In genomic region chr6:148831064-148831463, GRCh38 we compare ENCODE assay signal across 11 cellular contexts.
DNase-seq lines count a peak whose midpoint lies in the region; ATAC-seq and FAIRE-seq lines count a peak whose summit lies in the region.
"Had no signal": no experiment of that assay in that cellular context is flagged by ENCODE, and none has a peak within 500 bp of the region (broad histone marks: within the 10 kb centered on the region; RNA-seq: fewer than 3 reads in every experiment).

No MANE protein-coding gene starts in this region.

- H3K4me3 Mint-ChIP-seq in activated T-helper 17 cell treated with anti-CD3 and anti-CD28 coated beads, Interleukin-2, amount 50 U/mL, for 72 hours, result peak overlapping the region; percentile 71

- peaks cover 27% of the 10 kb centered on the region for H3K4me1 Mint-ChIP-seq in activated T-helper 17 cell treated with anti-CD3 and anti-CD28 coated beads, Interleukin-2, amount 50 U/mL, for 72 hours

- no peak overlapping the region for H3K4me3 ChIP-seq in small intestine (ENCODE audit: low read depth in 1 of 2, low read length in 2 of 2)
- H3K4me3 ChIP-seq: tibial artery had no signal

- H3K27me3 ChIP-seq in small intestine (ENCODE audit: control insufficient read depth in 2 of 2, insufficient read depth in 2 of 2, low read length in 2 of 2), result no peaks in the 10 kb centered on the region
- H3K27me3 ChIP-seq: brain microvascular endothelial cell, tibial artery had no signal

- H3K36me3 Mint-ChIP-seq in activated T-helper 17 cell treated with anti-CD3 and anti-CD28 coated beads, Interleukin-2, amount 50 U/mL, for 72 hours (ENCODE audit: low read depth), result no peaks in the 10 kb centered on the region

- H3K9me3 ChIP-seq in small intestine (ENCODE audit: control insufficient read depth, low read depth), result no peaks in the 10 kb centered on the region
- H3K9me3 ChIP-seq: tibial artery had no signal

- peak overlapping the region; percentile 78 for H3K27ac Mint-ChIP-seq in activated T-helper 17 cell treated with anti-CD3 and anti-CD28 coated beads, Interleukin-2, amount 50 U/mL, for 72 hours

- H3K4me1 ChIP-seq in small intestine (ENCODE audit: control insufficient read depth in 2 of 2, insufficient read depth in 1 of 2, low read depth in 1 of 2, low read length in 1 of 2), result no peaks in the 10 kb centered on the region

- ATAC-seq in GM18868 (IDR thresholded peaks at IDR 0.05; ENCODE audit: unreplicated experiment), result peak; percentile 60
- ATAC-seq in activated T-helper 17 cell treated with anti-CD3 and anti-CD28 coated beads, Interleukin-2, amount 50 U/mL, for 72 hours (replicated peaks), result peak; percentile 74
- no peak for ATAC-seq in GM18907 (IDR thresholded peaks at IDR 0.05; ENCODE audit: unreplicated experiment)

- H3K27ac ChIP-seq in small intestine (ENCODE audit: low read depth in 1 of 2, low read length in 1 of 2), result no peak overlapping the region
- H3K27ac ChIP-seq: brain microvascular endothelial cell, tibial artery had no signal

- H3K9me3 Mint-ChIP-seq in activated T-helper 17 cell treated with anti-CD3 and anti-CD28 coated beads, Interleukin-2, amount 50 U/mL, for 72 hours, result no peaks in the 10 kb centered on the region

- peak; percentile 41 for DNase-seq in KG1 (lab: John Stamatoyannopoulos, UW)
- DNase-seq in small intestine, result peak; percentile 26
- DNase-seq in COLO668 (lab: John Stamatoyannopoulos, UW; ENCODE audit: unreplicated experiment), result no peak
- no peak for DNase-seq in NCI-H1930 (lab: John Stamatoyannopoulos, UW)
- DNase-seq: NCI-H226, tibial artery had no signal

- no peaks in the 10 kb centered on the region for H3K27me3 Mint-ChIP-seq in activated T-helper 17 cell treated with anti-CD3 and anti-CD28 coated beads, Interleukin-2, amount 50 U/mL, for 72 hours

- H3K36me3 ChIP-seq in small intestine (ENCODE audit: control insufficient read depth in 2 of 2, insufficient read depth in 2 of 2, low read length in 2 of 2), result no peaks in the 10 kb centered on the region
- H3K36me3 ChIP-seq: brain microvascular endothelial cell, tibial artery had no signal

- 68 to 84% (median 68%) methylated on average over 6 of the region's 6 CpGs for WGBS in small intestine, 3 donors

- no peak for FAIRE-seq in small intestine (lab: Jason Lieb, UNC)
- FAIRE-seq: G401.6 had no signal

Comparison
In these comparisons a context has a peak if more than half of its experiments do, and no peak if none do; other contexts are left out.
1. DNase-seq: peak in KG1 (single experiment) and small intestine (single experiment); none in COLO668 (single experiment) and NCI-H1930 (0 of 2).